In genomic region chr2:46706264-46706983, GRCh38 we compare ENCODE assay signal across 18 cellular contexts. TPM values are rescaled to one million over a fixed set of nuclear protein-coding genes. Genes with fewer than 3 reads are reported as not detected.
DNase-seq lines count a peak whose midpoint lies in the region; ATAC-seq, FAIRE-seq and TF ChIP-seq lines count a peak whose summit lies in the region.
"Had no signal": no experiment of that assay in that cellular context is flagged by ENCODE, and none has a peak within 500 bp of the region (broad histone marks: within the 10 kb centered on the region; RNA-seq: fewer than 3 reads in every experiment).

No MANE protein-coding gene starts in this region.

- H3K36me3 Mint-ChIP-seq in natural killer cell, result no peaks in the 10 kb centered on the region

- no peak overlapping the region for H3K23ac ChIP-seq in trophoblast cell (ENCODE audit: low read length)

- H3K4me1 Mint-ChIP-seq in natural killer cell, result peaks cover 18 to 24% of the 10 kb centered on the region in 2 donors

- H4K12ac ChIP-seq in trophoblast cell (ENCODE audit: low read depth, low read length), result no peak overlapping the region

- no peak for TF ChIP-seq POLR2A in esophagus muscularis mucosa (IDR thresholded peaks at IDR 0.05; ENCODE audit: low read depth)

- H3K79me1 ChIP-seq in trophoblast cell (ENCODE audit: low read length), result no peaks in the 10 kb centered on the region

- H2BK5ac ChIP-seq in trophoblast cell (ENCODE audit: low read depth, low read length, poor library complexity), result no peak overlapping the region

- no peak for TF ChIP-seq CTCF in esophagus muscularis mucosa (IDR thresholded peaks at IDR 0.05)
- TF ChIP-seq CTCF in natural killer cell (IDR thresholded peaks at IDR 0.05), result no peak
- no peak for TF ChIP-seq CTCF in dorsolateral prefrontal cortex (IDR thresholded peaks at IDR 0.05 in 54 of 56, conservative IDR thresholded peaks at IDR 0.05 in 2 of 56; ENCODE audit: low read depth in 1 of 56, partially characterized antibody in 56 of 56)

- H3K4ac ChIP-seq in trophoblast cell (ENCODE audit: low read depth, low read length), result no peak overlapping the region

- H3K36me3 ChIP-seq in esophagus muscularis mucosa (no peaks in the 10 kb centered on the region), trophoblast cell (ENCODE audit: control insufficient read depth in 1 of 2, insufficient read depth in 2 of 2, low read length in 2 of 2) (no peaks in the 10 kb centered on the region)
- H3K36me3 ChIP-seq: heart left ventricle had no signal

- H3K4me2 ChIP-seq in trophoblast cell (ENCODE audit: low read length), result peak overlapping the region; percentile 39

- no peak overlapping the region for H2BK12ac ChIP-seq in trophoblast cell (ENCODE audit: low read length)

- H3K4me1 ChIP-seq in esophagus muscularis mucosa (peaks cover 48 to 100% (median 89%) of the 10 kb centered on the region in 4 donors), trophoblast cell (ENCODE audit: control insufficient read depth in 1 of 2, insufficient read depth in 2 of 2, low read length in 2 of 2) (peaks cover 0 to 3% of the 10 kb centered on the region in 2 experiments)

- no peaks in the 10 kb centered on the region for H3K9me3 ChIP-seq in esophagus muscularis mucosa
- H3K9me3 ChIP-seq in trophoblast cell (ENCODE audit: insufficient read depth, low read depth, low read length), result no peaks in the 10 kb centered on the region

- no peak for ATAC-seq in natural killer cell

- no peak overlapping the region for H2AK5ac ChIP-seq in trophoblast cell (ENCODE audit: low read length)

- intact Hi-C loops in esophagus muscularis mucosa (cut with DNase I), result no loop called here
- intact Hi-C loops in natural killer cell (cut with micrococcal nuclease), result no loop called here
- intact Hi-C loops in dorsolateral prefrontal cortex (cut with DNase I), result no loop called here

- no peak overlapping the region for H4K8ac ChIP-seq in trophoblast cell (ENCODE audit: low read depth, low read length)

- WGBS in esophagus muscularis mucosa, result 49% methylated on average over 5 of the region's 5 CpGs
- WGBS in trophoblast cell (ENCODE audit: extremely low coverage, insufficient coverage, insufficient read length), result no CpG with 5 or more reads among the region's 5 CpGs

- no peaks in the 10 kb centered on the region for H3K9me3 Mint-ChIP-seq in natural killer cell
- H3K9me3 Mint-ChIP-seq: activated T-helper 2 cell treated with anti-CD3 and anti-CD28 coated beads, Interferon-gamma antibody, Interleukin-2, Interleukin-4, amounts not matched to agents 10 μg/mL and 5 μg/mL and 100 μg/mL, durations not matched to agents 14 hours and 24 hours and 36 hours had no signal

- DNase-seq in EL (peak; percentile 68), RCC 7860 (ENCODE audit: low spot score) (peak; percentile 30), esophagus muscularis mucosa (ENCODE audit: extremely low spot score) (no peak), trophoblast cell (no peak), HPDE6-E6E7 (ENCODE audit: extremely low spot score) (no peak), natural killer cell (no peak), dorsolateral prefrontal cortex (no peak), NCI-H1048 (lab: John Stamatoyannopoulos, UW) (no peak)
- DNase-seq: heart left ventricle; Kasumi-1; NCI-H187; NCI-H524; stimulated activated naive CD4-positive, alpha-beta T cell treated with Interleukin-2 at 50 U/mL for 16 hours had no signal

- no peaks in the 10 kb centered on the region for H3K27me3 ChIP-seq in esophagus muscularis mucosa
- H3K27me3 ChIP-seq in trophoblast cell (ENCODE audit: insufficient read depth, low read length), result no peaks in the 10 kb centered on the region
- H3K27me3 ChIP-seq in dorsolateral prefrontal cortex, result no peaks in the 10 kb centered on the region
- H3K27me3 ChIP-seq: heart left ventricle had no signal

- H3K79me2 ChIP-seq in trophoblast cell (ENCODE audit: control insufficient read depth, insufficient read depth, low read length, poor library complexity), result no peaks in the 10 kb centered on the region

- H3K9ac ChIP-seq in trophoblast cell (ENCODE audit: low read length), result no peak overlapping the region

- no peaks in the 10 kb centered on the region for H3K27me3 Mint-ChIP-seq in natural killer cell (ENCODE audit: low read depth in 2 of 2)

- H3K4me3 ChIP-seq in esophagus muscularis mucosa, result no peak overlapping the region
- no peak overlapping the region for H3K4me3 ChIP-seq in trophoblast cell (ENCODE audit: low read depth, low read length)
- H3K4me3 ChIP-seq in dorsolateral prefrontal cortex, result no peak overlapping the region
- H3K4me3 ChIP-seq: heart left ventricle had no signal

- peak overlapping the region; percentile 25 to 53 (median 46) for H3K27ac ChIP-seq in esophagus muscularis mucosa (replicated peaks in 1 of 4)
- no peak overlapping the region for H3K27ac ChIP-seq in trophoblast cell (ENCODE audit: low read depth, low read length)
- no peak overlapping the region for H3K27ac ChIP-seq in dorsolateral prefrontal cortex

- H4K91ac ChIP-seq in trophoblast cell (ENCODE audit: low read depth, low read length), result no peak overlapping the region

- no peak overlapping the region for H2BK120ac ChIP-seq in trophoblast cell (ENCODE audit: insufficient read depth, low read length, poor library complexity)

- peak; percentile 77 for FAIRE-seq in RCC 7860 (lab: Jason Lieb, UNC)
- FAIRE-seq: colon, GM18507, GM19239, TTC549 had no signal

- no peak overlapping the region for H3K18ac ChIP-seq in trophoblast cell (ENCODE audit: low read length)

- H3K4me3 Mint-ChIP-seq in natural killer cell, result no peak overlapping the region

- no peak overlapping the region for H2AFZ ChIP-seq in trophoblast cell (ENCODE audit: insufficient read depth, low read length, poor library complexity)

- TF ChIP-seq EP300 in esophagus muscularis mucosa (IDR thresholded peaks at IDR 0.05), result no peak

- no peak overlapping the region for H3K14ac ChIP-seq in trophoblast cell (ENCODE audit: low read length)

- H3K27ac Mint-ChIP-seq in natural killer cell, result no peak overlapping the region
- H3K27ac Mint-ChIP-seq: activated T-helper 2 cell treated with anti-CD3 and anti-CD28 coated beads, Interferon-gamma antibody, Interleukin-2, Interleukin-4, amounts not matched to agents 10 μg/mL and 5 μg/mL and 100 μg/mL, durations not matched to agents 14 hours and 24 hours and 36 hours had no signal

RNA-seq across cellular contexts. Expression of gene SOCS5, which starts 7.3 kb away (rescaled TPM):
- total RNA-seq in esophagus muscularis mucosa (10 to 100 TPM; 47.2 to 73.5 (median 59.5) TPM), natural killer cell (10 to 100 TPM in 2 of 3 donors, 1 to 10 TPM in 1; 9.9 to 15.9 (median 12.7) TPM), dorsolateral prefrontal cortex (10 to 100 TPM; 22.0 to 43.2 (median 31.1) TPM)
- polyA plus RNA-seq in trophoblast cell (2013), result 8.6 and 9.0 TPM in 2 replicates

Comparison
In these comparisons a context has a peak if more than half of its experiments do, and no peak if none do; other contexts are left out.
1. DNase-seq: peak in EL (single experiment) and RCC 7860 (single experiment); none in esophagus muscularis mucosa (single experiment), trophoblast cell (0 of 2), HPDE6-E6E7 (single experiment), natural killer cell (single experiment), dorsolateral prefrontal cortex (0 of 10) and NCI-H1048 (single experiment).
2. H3K27ac ChIP-seq: peak in esophagus muscularis mucosa (4 of 4); none in trophoblast cell (single experiment) and dorsolateral prefrontal cortex (0 of 59).